In genomic region chr2:176151199-176152099, GRCh38 we compare ENCODE assay signal across 14 cellular contexts. TPM values are rescaled to one million over a fixed set of nuclear protein-coding genes. Genes with fewer than 3 reads are reported as not detected.
DNase-seq lines count a peak whose midpoint lies in the region; ATAC-seq, FAIRE-seq and TF ChIP-seq lines count a peak whose summit lies in the region.
"Had no signal": no experiment of that assay in that cellular context is flagged by ENCODE, and none has a peak within 500 bp of the region (broad histone marks: within the 10 kb centered on the region; RNA-seq: fewer than 3 reads in every experiment).

HOXD4 (plus strand) TSS chr2:176151550; CDS start chr2:176151634, 84 bp downstream.

- no peak for TF ChIP-seq EP300 in A549 (IDR thresholded peaks at IDR 0.05)

- CTCF ChIA-PET in A549 (lab: Yijun Ruan, JAX) = interaction anchor here (1.2 to 2.6 kb wide), 4 partner anchors 10 to 501 kb away, joined by 3 to 22 read pairs (median 6); no protein-coding TSS in a partner anchor
- CTCF ChIA-PET in activated CD4-positive, alpha-beta T cell treated with anti-CD3 and anti-CD28 coated beads, Interleukin-2, amount 10 ng/mL, durations not matched to agents 7 days and 5 days (lab: Charles Lee) = interaction anchor here (0.7 to 1.4 kb wide), 6 partner anchors 11 to 1265 kb away, joined by 3 to 8 read pairs (median 4); no protein-coding TSS in a partner anchor

- peak within 1 kb of the TSS; percentile 53; the same call in 2 of the 3 replicates for H3K4me2 ChIP-seq in A549

- no peak for DNase-seq in A549 (ENCODE audit: low read depth in 1 of 2, low spot score in 1 of 2)
- DNase-seq in H7 = peak; percentile 81
- no peak for DNase-seq in coronary artery (ENCODE audit: low spot score)
- DNase-seq in activated CD4-positive, alpha-beta T cell treated with anti-CD3 and anti-CD28 coated beads, Interleukin-2, amount 10 ng/mL, durations not matched to agents 7 days and 5 days = no peak
- DNase-seq in CD1c-positive myeloid dendritic cell (ENCODE audit: extremely low spot score) = no peak
- DNase-seq in foreskin melanocyte = no peak
- DNase-seq: activated T-cell treated with anti-CD3 and anti-CD28 coated beads, Interleukin-2, amount 50 U/mL, for 4 hours; CD4-positive, CD25-positive, alpha-beta regulatory T cell; central memory CD4-positive, alpha-beta T cell; left lung; stimulated activated CD4-positive, alpha-beta T cell treated with anti-CD3 and anti-CD28 coated beads, Interleukin-2, amount 100 ng/mL, for 24 hours had no signal

- no peak for FAIRE-seq in A549 (lab: Jason Lieb, UNC)

- peaks cover 3% of the 10 kb centered on the region for H3K9me3 Mint-ChIP-seq in activated CD4-positive, alpha-beta T cell treated with anti-CD3 and anti-CD28 coated beads, Interleukin-2, amount 10 ng/mL, durations not matched to agents 7 days and 5 days
- H3K9me3 Mint-ChIP-seq: activated T-cell treated with anti-CD3 and anti-CD28 coated beads, Interleukin-2, amount 50 U/mL, for 4 hours; stimulated activated effector memory CD8-positive, alpha-beta T cell treated with anti-CD3 and anti-CD28 coated beads, Interleukin-12 subunit alpha, Interleukin-12 subunit beta, amount 100 ng/mL, for 72 hours had no signal

- ATAC-seq in A549 (peak; percentile 26 to 76; a peak in 3 of 6 replicates), GM21367 (IDR thresholded peaks at IDR 0.05; ENCODE audit: unreplicated experiment) (no peak)
- ATAC-seq: left lung; stimulated activated effector memory CD8-positive, alpha-beta T cell treated with anti-CD3 and anti-CD28 coated beads, Interleukin-12 subunit alpha, Interleukin-12 subunit beta, amount 100 ng/mL, for 72 hours had no signal

- TF ChIP-seq RAD21 in A549 (conservative IDR thresholded peaks at IDR 0.05 in 1 of 2, IDR thresholded peaks at IDR 0.05 in 1 of 2) = no peak

- peaks cover 94% of the 10 kb centered on the region for H3K27me3 Mint-ChIP-seq in activated CD4-positive, alpha-beta T cell treated with anti-CD3 and anti-CD28 coated beads, Interleukin-2, amount 10 ng/mL, durations not matched to agents 7 days and 5 days

- no peaks in the 10 kb centered on the region for H3K36me3 Mint-ChIP-seq in activated CD4-positive, alpha-beta T cell treated with anti-CD3 and anti-CD28 coated beads, Interleukin-2, amount 10 ng/mL, durations not matched to agents 7 days and 5 days (ENCODE audit: low read depth)
- H3K36me3 Mint-ChIP-seq: CD4-positive, CD25-positive, alpha-beta regulatory T cell; stimulated activated effector memory CD8-positive, alpha-beta T cell treated with anti-CD3 and anti-CD28 coated beads, Interleukin-12 subunit alpha, Interleukin-12 subunit beta, amount 100 ng/mL, for 72 hours had no signal

- no peaks in the 10 kb centered on the region for H3K36me3 ChIP-seq in H7 (replicated peaks; ENCODE audit: control insufficient read depth, insufficient read depth, low read length)
- H3K36me3 ChIP-seq in mesodermal cell (ENCODE audit: control insufficient read depth, insufficient read depth, low read length) = no peaks in the 10 kb centered on the region
- H3K36me3 ChIP-seq: left lung had no signal

- H3K4me3 Mint-ChIP-seq in activated CD4-positive, alpha-beta T cell treated with anti-CD3 and anti-CD28 coated beads, Interleukin-2, amount 10 ng/mL, durations not matched to agents 7 days and 5 days = no peak within 1 kb of the TSS
- H3K4me3 Mint-ChIP-seq: activated T-cell treated with anti-CD3 and anti-CD28 coated beads, Interleukin-2, amount 50 U/mL, for 4 hours; stimulated activated effector memory CD8-positive, alpha-beta T cell treated with anti-CD3 and anti-CD28 coated beads, Interleukin-12 subunit alpha, Interleukin-12 subunit beta, amount 100 ng/mL, for 72 hours had no signal

- TF ChIP-seq CTCF in A549 (IDR thresholded peaks at IDR 0.05) (no peak), coronary artery (IDR thresholded peaks at IDR 0.05) (no peak)

- H3K9me3 ChIP-seq in A549 (no peaks in the 10 kb centered on the region), mesodermal cell (ENCODE audit: control insufficient read depth, low read length) (no peaks in the 10 kb centered on the region)
- H3K9me3 ChIP-seq: left lung had no signal

- no peaks in the 10 kb centered on the region for H3K4me1 ChIP-seq in A549
- no peaks in the 10 kb centered on the region for H3K4me1 ChIP-seq in mesodermal cell (ENCODE audit: control insufficient read depth, insufficient read depth, low read length, poor library complexity, severe bottlenecking)
- H3K4me1 ChIP-seq: left lung had no signal

- no peaks in the 10 kb centered on the region for H3K4me1 Mint-ChIP-seq in activated CD4-positive, alpha-beta T cell treated with anti-CD3 and anti-CD28 coated beads, Interleukin-2, amount 10 ng/mL, durations not matched to agents 7 days and 5 days

- peaks cover 100% of the 10 kb centered on the region for H3K27me3 ChIP-seq in H7 (ENCODE audit: control insufficient read depth, insufficient read depth, low read length)

- no peak within 1 kb of the TSS for H3K27ac Mint-ChIP-seq in activated CD4-positive, alpha-beta T cell treated with anti-CD3 and anti-CD28 coated beads, Interleukin-2, amount 10 ng/mL, durations not matched to agents 7 days and 5 days
- H3K27ac Mint-ChIP-seq: stimulated activated effector memory CD8-positive, alpha-beta T cell treated with anti-CD3 and anti-CD28 coated beads, Interleukin-12 subunit alpha, Interleukin-12 subunit beta, amount 100 ng/mL, for 72 hours had no signal

- TF ChIP-seq POLR2A in A549 (IDR thresholded peaks at IDR 0.05; ENCODE audit: low read length) = no peak

- H3K4me3 ChIP-seq in A549 = peak within 1 kb of the TSS; percentile 35
- no peak within 1 kb of the TSS for H3K4me3 ChIP-seq in H7 (ENCODE audit: insufficient read depth, low read depth, low read length)
- H3K4me3 ChIP-seq in coronary artery = peak within 1 kb of the TSS; percentile 10
- H3K4me3 ChIP-seq in mesodermal cell (ENCODE audit: extremely low read depth, insufficient read depth, low read length, poor library complexity, severe bottlenecking) = peak within 1 kb of the TSS; percentile 0
- H3K4me3 ChIP-seq: left lung had no signal

- POLR2A ChIA-PET in A549 (lab: Yijun Ruan, JAX) = no interaction called here
- POLR2A ChIA-PET in activated CD4-positive, alpha-beta T cell treated with anti-CD3 and anti-CD28 coated beads, Interleukin-2, amount 10 ng/mL, durations not matched to agents 7 days and 5 days (lab: Charles Lee) = no interaction called here

- H3K27ac ChIP-seq in A549 (peak within 1 kb of the TSS in 1 of 2 experiments; percentile 68; a peak in 2 of 6 replicates), coronary artery (no peak within 1 kb of the TSS), mesodermal cell (ENCODE audit: low read depth, low read length, severe bottlenecking) (no peak within 1 kb of the TSS)
- H3K27ac ChIP-seq: left lung had no signal

- 62% methylated on average over 36 of the region's 52 CpGs for WGBS in A549 (ENCODE audit: missing lambda C conversion rate)
- WGBS in mesodermal cell (ENCODE audit: insufficient coverage in 2 of 2), 2 experiments = 3 to 4% methylated on average over 24 to 43 of the region's 52 CpGs

TF ChIP-seq in A549, 52 proteins besides CTCF, POLR2A, EP300 and RAD21:
- TF ChIP-seq FOXS1 (CRISPR knock-in tag; IDR thresholded peaks at IDR 0.05) (no peak), CHD2 (IDR thresholded peaks at IDR 0.05; ENCODE audit: low read length, partially characterized antibody) (no peak)
- TF ChIP-seq, protein P1, sequence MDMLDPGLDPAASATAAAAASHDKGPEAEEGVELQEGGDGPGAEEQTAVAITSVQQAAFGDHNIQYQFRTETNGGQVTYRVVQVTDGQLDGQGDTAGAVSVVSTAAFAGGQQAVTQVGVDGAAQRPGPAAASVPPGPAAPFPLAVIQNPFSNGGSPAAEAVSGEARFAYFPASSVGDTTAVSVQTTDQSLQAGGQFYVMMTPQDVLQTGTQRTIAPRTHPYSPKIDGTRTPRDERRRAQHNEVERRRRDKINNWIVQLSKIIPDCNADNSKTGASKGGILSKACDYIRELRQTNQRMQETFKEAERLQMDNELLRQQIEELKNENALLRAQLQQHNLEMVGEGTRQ (IDR thresholded peaks at IDR 0.05) = peak; percentile 33

RNA-seq across cellular contexts. Expression of gene HOXD4, which starts in this region (rescaled TPM):
- 0.27 and 0.28 TPM in 2 replicates for polyA plus RNA-seq in A549 (2011; rRNA removed)
- polyA plus RNA-seq in A549 (2012; cell fraction: cytosol; rRNA removed) = 0.32 and 0.43 TPM in 2 replicates
- polyA plus RNA-seq in A549 (2012; cell fraction: nucleus; rRNA removed) = 2.6 and 3.1 TPM in 2 replicates
- polyA plus RNA-seq in A549 (2017; fragmentation: RNase III; extraction: RNeasy Plus Mini Kit Qiagen cat#74134 plus additional on column Dnase treatment) = 0.54 to 0.92 TPM (median 0.87 TPM) in 3 replicates
- polyA minus RNA-seq in A549 (2011; rRNA and poly(A)+ RNA removed) = 0.25 TPM in 1 of 2 replicates, not detected in the other
- not detected in 2 replicates for total RNA-seq in H7 (2014; rRNA removed; shearing (Covaris generic))
- polyA plus RNA-seq in mesodermal cell (2013, experiment 1 of 2) = 6.5 TPM
- polyA plus RNA-seq in mesodermal cell (2013, experiment 2 of 2) = 4.2 TPM
- not detected for total RNA-seq in activated CD4-positive, alpha-beta T cell treated with anti-CD3 and anti-CD28 coated beads, Interleukin-2, amount 10 ng/mL, durations not matched to agents 7 days and 5 days
- total RNA-seq: activated T-cell treated with anti-CD3 and anti-CD28 coated beads, Interleukin-2, amount 50 U/mL, for 4 hours; CD4-positive, CD25-positive, alpha-beta regulatory T cell had no signal
- polyA plus RNA-seq: CD4-positive, CD25-positive, alpha-beta regulatory T cell had no signal

Comparison
In these comparisons a context has a peak if more than half of its experiments do, and no peak if none do; other contexts are left out.
1. Peak in DNase-seq in H7; RNA of the gene not detected or under 1 TPM.